1 cellular context compared by ENCODE assay signal in the genomic region with DNA sequence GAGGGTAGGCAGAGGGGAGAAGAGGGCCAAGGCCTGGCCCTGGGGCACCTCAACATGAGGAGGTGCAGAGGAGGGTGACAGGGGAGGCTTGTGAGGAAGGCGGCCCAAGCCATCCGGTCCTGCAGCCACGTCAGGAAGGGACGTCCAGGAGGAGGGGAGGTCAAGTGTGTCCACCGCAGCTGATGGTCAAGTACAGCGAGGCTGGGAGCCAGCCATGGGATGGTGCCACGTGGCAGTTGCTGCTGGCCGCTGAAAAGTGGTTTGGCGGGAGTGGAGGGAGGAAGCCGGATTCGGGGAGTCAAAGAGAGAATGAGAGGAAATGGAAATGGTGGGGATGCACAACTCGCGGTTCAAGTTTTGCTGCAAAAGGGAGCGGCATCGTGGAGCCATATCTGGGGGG.
A peak's percentile ranks its signal among the peaks of the same experiment; 100 is the strongest.
TF ChIP-seq lines count a peak whose summit lies in the region.

No MANE protein-coding gene starts in this region.

TF ChIP-seq in H1, 55 proteins besides CTCF, POLR2A, EP300 and RAD21:
- no peak for TF ChIP-seq CREB1 (IDR thresholded peaks at IDR 0.05)
- TF ChIP-seq, protein P1, sequence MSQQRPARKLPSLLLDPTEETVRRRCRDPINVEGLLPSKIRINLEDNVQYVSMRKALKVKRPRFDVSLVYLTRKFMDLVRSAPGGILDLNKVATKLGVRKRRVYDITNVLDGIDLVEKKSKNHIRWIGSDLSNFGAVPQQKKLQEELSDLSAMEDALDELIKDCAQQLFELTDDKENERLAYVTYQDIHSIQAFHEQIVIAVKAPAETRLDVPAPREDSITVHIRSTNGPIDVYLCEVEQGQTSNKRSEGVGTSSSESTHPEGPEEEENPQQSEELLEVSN (IDR thresholded peaks at IDR 0.05) = peak; percentile 44
